In genomic region chr6:166950892-166951669, GRCh38 we compare ENCODE assay signal across 8 cellular contexts. TPM values are rescaled to one million over a fixed set of nuclear protein-coding genes. Genes with fewer than 3 reads are reported as not detected.
DNase-seq lines count a peak whose midpoint lies in the region; ATAC-seq and TF ChIP-seq lines count a peak whose summit lies in the region.
"Not testable (repeated sequence)": the region's sequence is repeated elsewhere in the genome, so short reads cannot be mapped to it uniquely, and the experiment has no call there.

No MANE protein-coding gene starts in this region.

- peak; percentile 92 for ATAC-seq in HG03097 (IDR thresholded peaks at IDR 0.05; ENCODE audit: low FRiP score, unreplicated experiment)
- not testable (repeated sequence) for ATAC-seq in body of pancreas

- TF ChIP-seq CTCF in WERI-Rb-1 (IDR thresholded peaks at IDR 0.05; ENCODE audit: low read depth, low read length): peak; percentile 76
- TF ChIP-seq CTCF in body of pancreas (IDR thresholded peaks at IDR 0.05): peak in 6 of 7 experiments; percentile 33 to 47 (median 40)

- peaks cover 87% of the 10 kb centered on the region for H4K20me1 ChIP-seq in BLaER1

- intact Hi-C loops in body of pancreas (cut with DNase I): not testable (repeated sequence)

- H3K27me3 ChIP-seq in BLaER1; WERI-Rb-1 (ENCODE audit: insufficient read depth, low read depth, severe bottlenecking); body of pancreas: not testable (repeated sequence)

- 68 to 73% methylated on average over 17 of the region's 17 CpGs for WGBS in body of pancreas, 2 donors

- H3K4me1 ChIP-seq in BLaER1 (peaks cover 58% of the 10 kb centered on the region), body of pancreas (peaks cover 14% of the 10 kb centered on the region)

- not testable (repeated sequence) for H3K4me3 ChIP-seq in BLaER1; WERI-Rb-1 (ENCODE audit: low read depth, low read length); body of pancreas

- H3K27ac ChIP-seq in BLaER1: peak overlapping the region; percentile 67
- not testable (repeated sequence) for H3K27ac ChIP-seq in WERI-Rb-1
- peak overlapping the region in 2 of 4 donors; percentile 3 to 34 for H3K27ac ChIP-seq in body of pancreas

- H3K4me2 ChIP-seq in BLaER1: peak overlapping the region; percentile 91

- not testable (repeated sequence) for H3K9me3 ChIP-seq in BLaER1; WERI-Rb-1 (ENCODE audit: severe bottlenecking); body of pancreas

- DNase-seq in NCI-H2171 treated with DMSO at 0.1 percent for 48 hours (lab: John Stamatoyannopoulos, UW): peak; percentile 3
- DNase-seq in WERI-Rb-1: peak; percentile 88
- peak; percentile 57 to 75 (median 60) for DNase-seq in body of pancreas
- peak; percentile 58 for DNase-seq in iris pigment epithelial cell (ENCODE audit: low read depth)
- peak; percentile 67 for DNase-seq in stimulated activated CD4-positive, alpha-beta T cell treated with anti-CD3 and anti-CD28 coated beads, Interleukin-12 subunit alpha, Interleukin-12 subunit beta, amount 100 ng/mL, for 4 hours

- H3K9ac ChIP-seq in BLaER1: peak overlapping the region; percentile 53; the same call in 1 of the 2 replicates

- peak; percentile 37 for TF ChIP-seq POLR2A in GM19099 (IDR thresholded peaks at IDR 0.05; ENCODE audit: extremely low read depth, insufficient read length, low read depth)
- not testable (repeated sequence) for TF ChIP-seq POLR2A in body of pancreas (IDR thresholded peaks at IDR 0.05)

- peaks cover 65% of the 10 kb centered on the region for H3K36me3 ChIP-seq in BLaER1
- not testable (repeated sequence) for H3K36me3 ChIP-seq in WERI-Rb-1; body of pancreas (replicated peaks in 1 of 2; ENCODE audit: insufficient read depth in 1 of 2, low read depth in 2 of 2)

RNA-seq across cellular contexts. Expression of gene RNASET2, which starts 5.3 kb away (rescaled TPM):
- 10 to 100 TPM; 53.7 to 66.3 TPM for total RNA-seq in body of pancreas

RNA-seq across cellular contexts. Expression of gene CEP43, which starts 48.1 kb away (rescaled TPM):
- total RNA-seq in body of pancreas: 10 to 100 TPM; 11.4 to 45.8 TPM

Comparison
In these comparisons a context has a peak if more than half of its experiments do, and no peak if none do; other contexts are left out.
1. DNase-seq: peak in every context shown above with its lines; median percentile 88 in WERI-Rb-1; 67 in stimulated activated CD4-positive, alpha-beta T cell treated with anti-CD3 and anti-CD28 coated beads, Interleukin-12 subunit alpha, Interleukin-12 subunit beta, amount 100 ng/mL, for 4 hours; 60 in body of pancreas; 58 in iris pigment epithelial cell; 3 in NCI-H2171 treated with DMSO at 0.1 percent for 48 hours.